Comparison of ENCODE assay signal across 30 cellular contexts in the genomic region with DNA sequence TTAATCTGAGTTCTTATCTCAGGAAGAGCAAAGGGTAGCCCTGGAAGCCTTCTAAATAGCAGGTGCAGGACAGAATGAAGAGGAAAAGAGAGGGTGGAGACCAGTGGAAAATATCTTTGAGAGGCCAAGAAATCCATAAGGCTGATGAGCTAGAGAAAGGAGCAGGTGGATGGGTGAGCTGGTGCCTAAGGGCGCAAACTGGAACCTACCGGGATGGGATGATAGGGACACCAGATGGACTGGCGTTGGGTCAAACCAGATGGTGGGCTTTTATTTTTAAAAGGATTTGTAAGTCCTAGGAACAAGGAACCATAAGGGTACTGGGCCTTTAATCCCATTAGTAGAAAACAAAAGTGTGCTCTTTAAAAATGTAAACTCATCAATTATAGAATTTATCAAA.
"Had no signal": no experiment of that assay in that cellular context is flagged by ENCODE, and none has a peak within 500 bp of the region (broad histone marks: within the 10 kb centered on the region; RNA-seq: fewer than 3 reads in every experiment).

No MANE protein-coding gene starts in this region.

- H3K27me3 ChIP-seq: ascending aorta, cardiac muscle cell, esophagus muscularis mucosa, left lung, neural progenitor cell, right atrium auricular region, suprapubic skin, tibial artery had no signal

- H3K27ac ChIP-seq: ascending aorta, cardiac muscle cell, esophagus muscularis mucosa, left lung, lower lobe of right lung, neural progenitor cell, right atrium auricular region, suprapubic skin, tibial artery, VCaP had no signal

- H3K27me3 Mint-ChIP-seq: activated CD4-positive, alpha-beta memory T cell treated with anti-CD3 and anti-CD28 coated beads, Interleukin-2, amount 10 ng/mL, durations not matched to agents 7 days and 5 days; activated CD4-positive, alpha-beta T cell treated with anti-CD3 and anti-CD28 coated beads, Interleukin-2, amount 10 ng/mL, durations not matched to agents 24 days and 14 days; activated naive CD4-positive, alpha-beta T cell treated with anti-CD3 and anti-CD28 coated beads, Interleukin-2, amount 10 ng/mL, durations not matched to agents 7 days and 5 days; activated naive CD8-positive, alpha-beta T cell treated with anti-CD3 and anti-CD28 coated beads, Interleukin-2, amount 10 ng/mL, durations not matched to agents 7 days and 5 days; activated T-cell treated with anti-CD3 and anti-CD28 coated beads, Interleukin-2, amount 50 U/mL, for 24 hours; brain; naive thymus-derived CD8-positive, alpha-beta T cell had no signal

- H3K36me3 ChIP-seq: ascending aorta, neural progenitor cell had no signal

- H3K9me3 ChIP-seq: ascending aorta, esophagus muscularis mucosa, left lung, lower lobe of right lung, right atrium auricular region, suprapubic skin, tibial artery had no signal

- H3K4me1 ChIP-seq: ascending aorta, right atrium auricular region, tibial artery had no signal

- H3K4me3 ChIP-seq: ascending aorta, cardiac muscle cell, esophagus muscularis mucosa, left lung, lower lobe of right lung, neural progenitor cell, right atrium auricular region, suprapubic skin, tibial artery had no signal

- H3K4me3 Mint-ChIP-seq: activated CD4-positive, alpha-beta memory T cell treated with anti-CD3 and anti-CD28 coated beads, Interleukin-2, amount 10 ng/mL, durations not matched to agents 7 days and 5 days; activated CD4-positive, alpha-beta T cell treated with anti-CD3 and anti-CD28 coated beads, Interleukin-2, amount 10 ng/mL, durations not matched to agents 24 days and 14 days; activated naive CD4-positive, alpha-beta T cell treated with anti-CD3 and anti-CD28 coated beads, Interleukin-2, amount 10 ng/mL, durations not matched to agents 7 days and 5 days; activated naive CD8-positive, alpha-beta T cell treated with anti-CD3 and anti-CD28 coated beads, Interleukin-2, amount 10 ng/mL, durations not matched to agents 7 days and 5 days; activated T-cell treated with anti-CD3 and anti-CD28 coated beads, Interleukin-2, amount 50 U/mL, for 24 hours; brain; endodermal cell; naive thymus-derived CD8-positive, alpha-beta T cell; neural progenitor cell; T-helper 1 cell treated with Interleukin-12 subunit alpha and Interleukin-12 subunit beta and Interleukin-4 antibody, amounts not matched to agents 30 μg/mL and 1 μg/mL, for 36 hours had no signal

- H3K27ac Mint-ChIP-seq: activated CD4-positive, alpha-beta memory T cell treated with anti-CD3 and anti-CD28 coated beads, Interleukin-2, amount 10 ng/mL, durations not matched to agents 7 days and 5 days; activated CD4-positive, alpha-beta T cell treated with anti-CD3 and anti-CD28 coated beads, Interleukin-2, amount 10 ng/mL, durations not matched to agents 24 days and 14 days; activated naive CD4-positive, alpha-beta T cell treated with anti-CD3 and anti-CD28 coated beads, Interleukin-2, amount 10 ng/mL, durations not matched to agents 7 days and 5 days; activated naive CD8-positive, alpha-beta T cell treated with anti-CD3 and anti-CD28 coated beads, Interleukin-2, amount 10 ng/mL, durations not matched to agents 7 days and 5 days; activated T-cell treated with anti-CD3 and anti-CD28 coated beads, Interleukin-2, amount 50 U/mL, for 24 hours; endodermal cell; naive thymus-derived CD8-positive, alpha-beta T cell; neural progenitor cell; T-helper 1 cell treated with Interleukin-12 subunit alpha and Interleukin-12 subunit beta and Interleukin-4 antibody, amounts not matched to agents 30 μg/mL and 1 μg/mL, for 36 hours had no signal

- DNase-seq: activated CD4-positive, alpha-beta memory T cell treated with anti-CD3 and anti-CD28 coated beads, Interleukin-2, amount 10 ng/mL, durations not matched to agents 7 days and 5 days; activated CD4-positive, alpha-beta T cell treated with anti-CD3 and anti-CD28 coated beads, Interleukin-2, amount 10 ng/mL, durations not matched to agents 24 days and 14 days; activated CD4-positive, CD25-positive, alpha-beta regulatory T cell treated with anti-CD3 and anti-CD28 coated beads, Interleukin-2, amount 50 U/mL, for 72 hours; activated CD8-positive, alpha-beta memory T cell treated with anti-CD3 and anti-CD28 coated beads, Interleukin-2, amount 50 U/mL, for 48 hours; activated gamma-delta T cell; activated naive CD4-positive, alpha-beta T cell treated with anti-CD3 and anti-CD28 coated beads, Interleukin-2, amount 10 ng/mL, durations not matched to agents 7 days and 5 days; activated naive CD8-positive, alpha-beta T cell treated with anti-CD3 and anti-CD28 coated beads, Interleukin-2, amount 10 ng/mL, durations not matched to agents 7 days and 5 days; activated T-cell treated with anti-CD3 and anti-CD28 coated beads, Interleukin-2, amount 50 U/mL, for 24 hours; cortex of kidney; endodermal cell; foreskin melanocyte; kidney glomerular epithelial cell; left lung; lower lobe of right lung; mesenchymal stem cell; naive thymus-derived CD8-positive, alpha-beta T cell; occipital lobe; stimulated activated naive CD4-positive, alpha-beta T cell; T-helper 9 cell; tibial artery had no signal

- FAIRE-seq: TTC549 had no signal

- ATAC-seq: left lung; lower lobe of right lung; naive thymus-derived CD8-positive, alpha-beta T cell had no signal

- H3K4me1 Mint-ChIP-seq: activated CD4-positive, alpha-beta memory T cell treated with anti-CD3 and anti-CD28 coated beads, Interleukin-2, amount 10 ng/mL, durations not matched to agents 7 days and 5 days; activated CD4-positive, alpha-beta T cell treated with anti-CD3 and anti-CD28 coated beads, Interleukin-2, amount 10 ng/mL, durations not matched to agents 24 days and 14 days; activated naive CD4-positive, alpha-beta T cell treated with anti-CD3 and anti-CD28 coated beads, Interleukin-2, amount 10 ng/mL, durations not matched to agents 7 days and 5 days; activated naive CD8-positive, alpha-beta T cell treated with anti-CD3 and anti-CD28 coated beads, Interleukin-2, amount 10 ng/mL, durations not matched to agents 7 days and 5 days had no signal

- H3K4me2 ChIP-seq: neural progenitor cell had no signal

- H3K36me3 Mint-ChIP-seq: activated naive CD4-positive, alpha-beta T cell treated with anti-CD3 and anti-CD28 coated beads, Interleukin-2, amount 10 ng/mL, durations not matched to agents 7 days and 5 days; activated naive CD8-positive, alpha-beta T cell treated with anti-CD3 and anti-CD28 coated beads, Interleukin-2, amount 10 ng/mL, durations not matched to agents 7 days and 5 days; naive thymus-derived CD8-positive, alpha-beta T cell had no signal

- H3K9me3 Mint-ChIP-seq: activated CD4-positive, alpha-beta memory T cell treated with anti-CD3 and anti-CD28 coated beads, Interleukin-2, amount 10 ng/mL, durations not matched to agents 7 days and 5 days; activated CD4-positive, alpha-beta T cell treated with anti-CD3 and anti-CD28 coated beads, Interleukin-2, amount 10 ng/mL, durations not matched to agents 24 days and 14 days; activated naive CD4-positive, alpha-beta T cell treated with anti-CD3 and anti-CD28 coated beads, Interleukin-2, amount 10 ng/mL, durations not matched to agents 7 days and 5 days; activated naive CD8-positive, alpha-beta T cell treated with anti-CD3 and anti-CD28 coated beads, Interleukin-2, amount 10 ng/mL, durations not matched to agents 7 days and 5 days; activated T-cell treated with anti-CD3 and anti-CD28 coated beads, Interleukin-2, amount 50 U/mL, for 24 hours; brain; endodermal cell; naive thymus-derived CD8-positive, alpha-beta T cell; T-helper 1 cell treated with Interleukin-12 subunit alpha and Interleukin-12 subunit beta and Interleukin-4 antibody, amounts not matched to agents 30 μg/mL and 1 μg/mL, for 36 hours had no signal
